15 cellular contexts compared by ENCODE assay signal in genomic region chr9:114367406-114367805, GRCh38. TPM values are rescaled to one million over a fixed set of nuclear protein-coding genes. Genes with fewer than 3 reads are reported as not detected.
DNase-seq lines count a peak whose midpoint lies in the region; ATAC-seq and TF ChIP-seq lines count a peak whose summit lies in the region.
"Had no signal": no experiment of that assay in that cellular context is flagged by ENCODE, and none has a peak within 500 bp of the region (broad histone marks: within the 10 kb centered on the region; RNA-seq: fewer than 3 reads in every experiment).

No MANE protein-coding gene starts in this region.

- peaks cover 93% of the 10 kb centered on the region for H3K36me3 Mint-ChIP-seq in activated CD4-positive, alpha-beta T cell treated with anti-CD3 and anti-CD28 coated beads, Interleukin-2, amount 10 ng/mL, durations not matched to agents 7 days and 5 days (ENCODE audit: low read depth)
- H3K36me3 Mint-ChIP-seq in T-cell: peaks cover 56% of the 10 kb centered on the region

- H3K4me3 ChIP-seq in esophagus squamous epithelium (no peak overlapping the region), foreskin fibroblast (ENCODE audit: low read depth in 1 of 2, low read length in 2 of 2) (no peak overlapping the region)
- H3K4me3 ChIP-seq: A549 had no signal

- H3K9me3 Mint-ChIP-seq in activated CD4-positive, alpha-beta T cell treated with anti-CD3 and anti-CD28 coated beads, Interleukin-2, amount 10 ng/mL, durations not matched to agents 7 days and 5 days: no peaks in the 10 kb centered on the region
- no peaks in the 10 kb centered on the region for H3K9me3 Mint-ChIP-seq in T-cell

- H3K4me3 Mint-ChIP-seq in activated CD4-positive, alpha-beta T cell treated with anti-CD3 and anti-CD28 coated beads, Interleukin-2, amount 10 ng/mL, durations not matched to agents 7 days and 5 days: peak overlapping the region; percentile 64
- H3K4me3 Mint-ChIP-seq in T-cell: peak overlapping the region; percentile 53 to 77 (median 59)

- POLR2A ChIA-PET in activated CD4-positive, alpha-beta T cell treated with anti-CD3 and anti-CD28 coated beads, Interleukin-2, amount 10 ng/mL, durations not matched to agents 7 days and 5 days (lab: Charles Lee): interaction anchor here (0.6 to 1.1 kb wide), 3 partner anchors 19 to 56 kb away, joined by 3 to 4 read pairs (median 3); partner anchors contain the start of gene AKNA
- POLR2A ChIA-PET in T-cell (lab: Charles Lee): interaction anchor here in 1 of 2 donors (0.6 to 2.7 kb wide), 5 partner anchors 16 to 30 kb away, joined by 3 to 16 read pairs (median 5); partner anchors contain the start of gene AKNA

- no peak for TF ChIP-seq CTCF in esophagus squamous epithelium (IDR thresholded peaks at IDR 0.05)
- TF ChIP-seq CTCF in foreskin fibroblast (IDR thresholded peaks at IDR 0.05; ENCODE audit: low read depth, low read length): no peak

- H3K4me1 ChIP-seq in esophagus squamous epithelium: peaks cover 4 to 76% (median 15%) of the 10 kb centered on the region in 3 donors

- ATAC-seq in T-cell (replicated peaks in 1 of 4): no peak
- ATAC-seq: HCT116 had no signal

- peak overlapping the region; percentile 88 for H3K27ac Mint-ChIP-seq in activated CD4-positive, alpha-beta T cell treated with anti-CD3 and anti-CD28 coated beads, Interleukin-2, amount 10 ng/mL, durations not matched to agents 7 days and 5 days
- H3K27ac Mint-ChIP-seq in T-cell: peak overlapping the region; percentile 93 to 97

- H3K4me1 Mint-ChIP-seq in activated CD4-positive, alpha-beta T cell treated with anti-CD3 and anti-CD28 coated beads, Interleukin-2, amount 10 ng/mL, durations not matched to agents 7 days and 5 days: peaks cover 91% of the 10 kb centered on the region
- H3K4me1 Mint-ChIP-seq in T-cell: peaks cover 86 to 96% (median 91%) of the 10 kb centered on the region in 3 donors

- no peak for DNase-seq in activated CD4-positive, alpha-beta T cell treated with anti-CD3 and anti-CD28 coated beads, Interleukin-2, amount 10 ng/mL, durations not matched to agents 7 days and 5 days
- no peak for DNase-seq in activated CD4-positive, alpha-beta T cell treated with anti-CD3 and anti-CD28 coated beads for 48 hours
- DNase-seq in T-cell (no peak), esophagus squamous epithelium (lab: John Stamatoyannopoulos, UW) (no peak), substantia nigra (lab: John Stamatoyannopoulos, UW) (no peak), foreskin fibroblast (no peak), GM19238 (ENCODE audit: insufficient read length, low spot score) (no peak), anterior cingulate cortex (lab: John Stamatoyannopoulos, UW) (no peak)
- DNase-seq: NCI-H2227 treated with DMSO at 0.1 percent for 48 hours, SIG-M5 had no signal

- WGBS in esophagus squamous epithelium, 2 donors: 67 to 82% methylated on average over 3 of the region's 7 CpGs

- no peaks in the 10 kb centered on the region for H3K9me3 ChIP-seq in esophagus squamous epithelium
- H3K9me3 ChIP-seq: A549 had no signal

- no peaks in the 10 kb centered on the region for H3K27me3 ChIP-seq in esophagus squamous epithelium

- H3K27ac ChIP-seq in esophagus squamous epithelium (peak overlapping the region; percentile 39 to 76 (median 62)), substantia nigra (ENCODE audit: low read depth, low read length, poor library complexity, severe bottlenecking) (peak overlapping the region; percentile 52)

- CTCF ChIA-PET in activated CD4-positive, alpha-beta T cell treated with anti-CD3 and anti-CD28 coated beads, Interleukin-2, amount 10 ng/mL, durations not matched to agents 7 days and 5 days (lab: Charles Lee): interaction anchor here (0.7 to 2.6 kb wide), 7 partner anchors 12 to 38 kb away, joined by 3 to 11 read pairs (median 7); partner anchors contain the start of gene AKNA
- CTCF ChIA-PET in T-cell (lab: Charles Lee): interaction anchor here (0.5 to 4.7 kb wide), 8 partner anchors 18 to 286 kb away, joined by 3 to 25 read pairs (median 4); partner anchors contain the start of gene AKNA (in 1 of the 2)

- H3K27me3 Mint-ChIP-seq in activated CD4-positive, alpha-beta T cell treated with anti-CD3 and anti-CD28 coated beads, Interleukin-2, amount 10 ng/mL, durations not matched to agents 7 days and 5 days: no peaks in the 10 kb centered on the region
- no peaks in the 10 kb centered on the region for H3K27me3 Mint-ChIP-seq in T-cell

- no peak for TF ChIP-seq POLR2A in esophagus squamous epithelium (IDR thresholded peaks at IDR 0.05)

- H3K36me3 ChIP-seq in esophagus squamous epithelium: peaks cover 0 to 69% (median 0%) of the 10 kb centered on the region in 3 donors

- intact Hi-C loops in esophagus squamous epithelium (cut with DNase I): no loop called here

RNA-seq across cellular contexts. Expression of gene AKNA, which starts 20.4 kb away (rescaled TPM):
- total RNA-seq in activated CD4-positive, alpha-beta T cell treated with anti-CD3 and anti-CD28 coated beads, Interleukin-2, amount 10 ng/mL, durations not matched to agents 7 days and 5 days: 100 to 1,000 TPM; 300 to 364 TPM
- total RNA-seq in T-cell (100 to 1,000 TPM; 382 to 462 (median 415) TPM), esophagus squamous epithelium (10 to 100 TPM in 1 of 4 donors, 1 to 10 TPM in 3; 6.1 to 25.0 (median 7.6) TPM)

RNA-seq across cellular contexts. Expression of gene ORM2, which starts 37.7 kb away (rescaled TPM):
- total RNA-seq in activated CD4-positive, alpha-beta T cell treated with anti-CD3 and anti-CD28 coated beads, Interleukin-2, amount 10 ng/mL, durations not matched to agents 7 days and 5 days: not detected
- total RNA-seq in T-cell (1 to 10 TPM in 3 of 5 donors, not detected in 2; 1.4 to 2.2 (median 1.8) TPM), esophagus squamous epithelium (not detected)
- total RNA-seq: kidney epithelial cell, LHCN-M2, osteoblast had no signal

RNA-seq across cellular contexts. Expression of gene ORM1, which starts 44.5 kb away (rescaled TPM):
- total RNA-seq in activated CD4-positive, alpha-beta T cell treated with anti-CD3 and anti-CD28 coated beads, Interleukin-2, amount 10 ng/mL, durations not matched to agents 7 days and 5 days: not detected
- total RNA-seq in T-cell (1 to 10 TPM in 3 of 5 donors, not detected in 2; 4.2 to 8.3 (median 6.2) TPM), esophagus squamous epithelium (under 1 TPM in 1 of 4 donors, not detected in 3; 0.41 TPM)
- total RNA-seq: kidney epithelial cell, LHCN-M2, osteoblast had no signal

Comparison
In these comparisons a context has a peak if more than half of its experiments do, and no peak if none do; other contexts are left out.
1. RNA of gene AKNA, which starts 20.4 kb away (total RNA-seq): 382 to 462 TPM in T-cell and 300 to 364 TPM in activated CD4-positive, alpha-beta T cell treated with anti-CD3 and anti-CD28 coated beads, Interleukin-2, amount 10 ng/mL, durations not matched to agents 7 days and 5 days; 6.1 to 25.0 TPM in esophagus squamous epithelium; every median in the first group is over 10 times any median in the second.